In genomic region chr3:63514678-63515077, GRCh38 we compare ENCODE assay signal across 34 cellular contexts.
"Had no signal": no experiment of that assay in that cellular context is flagged by ENCODE, and none has a peak within 500 bp of the region (broad histone marks: within the 10 kb centered on the region; RNA-seq: fewer than 3 reads in every experiment).

No MANE protein-coding gene starts in this region.

- ATAC-seq: activated CD8-positive, alpha-beta T cell treated with anti-CD3 and anti-CD28 coated beads for 36 hours; activated naive CD4-positive, alpha-beta T cell treated with anti-CD3 and anti-CD28 coated beads, Interleukin-2, amount 50 U/mL, for 72 hours; activated T-cell treated with anti-CD3 and anti-CD28 coated beads, Interleukin-2, amount 50 U/mL, for 4 hours; activated T-cell treated with anti-CD3 and anti-CD28 coated beads, Interleukin-2, amount 50 U/mL, for 72 hours; activated T-helper 17 cell treated with anti-CD3 and anti-CD28 coated beads, Interleukin-2, amount 50 U/mL, for 72 hours had no signal

- H3K27me3 ChIP-seq: adrenal gland, cardiac muscle cell had no signal

- H3K36me3 ChIP-seq: adrenal gland, cardiac muscle cell had no signal

- H3K4me1 ChIP-seq: adrenal gland had no signal

- H3K4me3 ChIP-seq: adrenal gland, cardiac muscle cell had no signal

- DNase-seq: activated B cell treated with CpG ODN at 0.5 μM for 24 hours; activated CD4-positive, alpha-beta memory T cell treated with anti-CD3 and anti-CD28 coated beads for 36 hours; activated CD4-positive, alpha-beta T cell treated with anti-CD3 and anti-CD28 coated beads for 4 hours; activated CD4-positive, alpha-beta T cell treated with anti-CD3 and anti-CD28 coated beads, Interleukin-2, amount 10 ng/mL, durations not matched to agents 24 days and 14 days; activated CD4-positive, alpha-beta T cell treated with anti-CD3 and anti-CD28 coated beads, Interleukin-2, amount 50 U/mL, for 1 hour; activated CD4-positive, alpha-beta T cell treated with anti-CD3 and anti-CD28 coated beads, Interleukin-2, amount 50 U/mL, for 4 hours; activated CD4-positive, CD25-positive, alpha-beta regulatory T cell treated with anti-CD3 and anti-CD28 coated beads, Interleukin-2, amount 50 U/mL, for 72 hours; activated CD8-positive, alpha-beta memory T cell treated with anti-CD3 and anti-CD28 coated beads, Interleukin-2, amount 50 U/mL, for 4 hours; activated CD8-positive, alpha-beta T cell treated with anti-CD3 and anti-CD28 coated beads for 36 hours; activated effector memory CD4-positive, alpha-beta T cell treated with anti-CD3 and anti-CD28 coated beads, Interleukin-2, amount 50 U/mL, for 16 hours; activated gamma-delta T cell treated with Interleukin-2 at 50 U/mL for 16 hours; activated naive CD4-positive, alpha-beta T cell; activated naive CD4-positive, alpha-beta T cell treated with anti-CD3 and anti-CD28 coated beads for 36 hours; activated naive CD4-positive, alpha-beta T cell treated with anti-CD3 and anti-CD28 coated beads, Interleukin-2, amount 50 U/mL, for 16 hours; activated naive CD8-positive, alpha-beta T cell treated with anti-CD3 and anti-CD28 coated beads for 36 hours; activated T-cell treated with anti-CD3 and anti-CD28 coated beads for 4 hours; activated T-cell treated with anti-CD3 and anti-CD28 coated beads, Interleukin-2, amount 50 U/mL, for 1 hour; activated T-cell treated with anti-CD3 and anti-CD28 coated beads, Interleukin-2, amount 50 U/mL, for 4 hours; activated T-cell treated with anti-CD3 and anti-CD28 coated beads, Interleukin-2, amount 50 U/mL, for 72 hours; adrenal gland; amniotic stem cell; aorta; caudate nucleus; cerebellar nuclear complex; T-helper 1 cell; T-helper 2 cell; T-helper 9 cell had no signal

- H3K9me3 ChIP-seq: adrenal gland had no signal

- H3K27ac ChIP-seq: adrenal gland, cardiac muscle cell, VCaP had no signal

- FAIRE-seq: astrocyte, bronchial epithelial cell, TTC549 had no signal
